16 cellular contexts compared by ENCODE assay signal in the genomic region with DNA sequence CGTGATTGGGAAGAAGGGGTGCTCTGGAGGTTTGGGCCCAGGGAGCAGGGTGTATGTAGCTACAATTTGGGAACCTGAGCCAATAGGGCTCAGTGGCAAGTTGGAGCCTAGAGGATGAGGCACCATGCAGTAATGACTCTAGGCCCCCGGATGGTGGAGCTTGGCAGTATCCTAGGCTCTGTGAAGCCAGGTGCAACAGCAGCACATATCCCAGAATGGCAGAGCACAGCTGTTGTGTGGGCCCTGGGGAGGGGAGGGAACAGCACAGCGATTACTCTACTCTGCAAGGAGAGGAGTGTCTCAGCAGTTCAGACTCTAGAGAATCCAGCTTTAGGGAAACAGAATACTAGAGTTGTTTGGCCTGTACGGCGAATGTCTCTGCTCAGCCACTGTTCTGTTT. TPM values are rescaled to one million over a fixed set of nuclear protein-coding genes. Genes with fewer than 3 reads are reported as not detected.
DNase-seq lines count a peak whose midpoint lies in the region; TF ChIP-seq lines count a peak whose summit lies in the region.
"Had no signal": no experiment of that assay in that cellular context is flagged by ENCODE, and none has a peak within 500 bp of the region (broad histone marks: within the 10 kb centered on the region; RNA-seq: fewer than 3 reads in every experiment).

No MANE protein-coding gene starts in this region.

- no peaks in the 10 kb centered on the region for H3K23me2 ChIP-seq in H9 (ENCODE audit: insufficient read length, low read depth, low read length, poor library complexity, severe bottlenecking)

- no peak overlapping the region for H2AFZ ChIP-seq in H9 (ENCODE audit: low read length)

- H3K9me3 ChIP-seq in H9 (ENCODE audit: control insufficient read depth, low read depth, low read length), result no peaks in the 10 kb centered on the region
- no peaks in the 10 kb centered on the region for H3K9me3 ChIP-seq in skeletal muscle satellite cell (replicated peaks; ENCODE audit: low read length)
- H3K9me3 ChIP-seq: esophagus muscularis mucosa had no signal

- H3K27me3 Mint-ChIP-seq in H9 (ENCODE audit: low read depth), result no peaks in the 10 kb centered on the region
- H3K27me3 Mint-ChIP-seq in glutamatergic neuron (ENCODE audit: unreplicated experiment), result peaks cover 3% of the 10 kb centered on the region

- H3K4me1 ChIP-seq in H9 (ENCODE audit: insufficient read depth, low read length), result peaks cover 3% of the 10 kb centered on the region; the same call in 1 of the 2 replicates
- H3K4me1 ChIP-seq in skeletal muscle satellite cell (ENCODE audit: control insufficient read depth, insufficient read depth, low read length), result peaks cover 12% of the 10 kb centered on the region

- no peak overlapping the region for H3K4ac ChIP-seq in H9 (ENCODE audit: low read depth, low read length)

- H3K36me3 Mint-ChIP-seq in H9 (ENCODE audit: insufficient read depth in 1 of 3, low read depth in 3 of 3) (peaks cover 13 to 33% (median 30%) of the 10 kb centered on the region in 3 experiments; a peak in 6 of 7 replicates), glutamatergic neuron (ENCODE audit: unreplicated experiment) (no peaks in the 10 kb centered on the region)

- H2BK12ac ChIP-seq in H9 (ENCODE audit: insufficient read length, low read depth, low read length), result no peak overlapping the region

- no peak overlapping the region for H3T11ph ChIP-seq in H9 (ENCODE audit: low read length)

- H4K8ac ChIP-seq in H9 (replicated peaks; ENCODE audit: insufficient read length, low read depth, low read length), result no peak overlapping the region

- H3K79me2 ChIP-seq in H9 (ENCODE audit: insufficient read depth, low read length), result peaks cover 2% of the 10 kb centered on the region; the same call in 1 of the 2 replicates

- no peak overlapping the region; the same call in 1 of the 2 replicates for H3K14ac ChIP-seq in H9 (ENCODE audit: insufficient read depth, low read length)

- no peak overlapping the region for H3K56ac ChIP-seq in H9 (ENCODE audit: insufficient read length, low read depth, low read length)

- no peak overlapping the region for H2BK5ac ChIP-seq in H9 (ENCODE audit: insufficient read length, low read length)

- H3K4me3 ChIP-seq in skeletal muscle satellite cell (ENCODE audit: low read length), result no peak overlapping the region
- H3K4me3 ChIP-seq: esophagus muscularis mucosa had no signal

- H2BK120ac ChIP-seq in H9 (ENCODE audit: low read depth, low read length, poor library complexity, severe bottlenecking), result no peak overlapping the region

- H3K4me3 Mint-ChIP-seq in H9, result no peak overlapping the region
- no peak overlapping the region for H3K4me3 Mint-ChIP-seq in glutamatergic neuron (ENCODE audit: unreplicated experiment)
- H3K4me3 Mint-ChIP-seq: activated naive CD4-positive, alpha-beta T cell treated with anti-CD3 and anti-CD28 coated beads for 36 hours; nephron progenitor cell had no signal

- no peaks in the 10 kb centered on the region for H3K27me3 ChIP-seq in H9 (ENCODE audit: insufficient read depth, low read length)
- H3K27me3 ChIP-seq in skeletal muscle satellite cell (ENCODE audit: control insufficient read depth, insufficient read depth, low read length), result no peaks in the 10 kb centered on the region
- H3K27me3 ChIP-seq: esophagus muscularis mucosa had no signal

- TF ChIP-seq CTCF in H9 (conservative IDR thresholded peaks at IDR 0.05) (no peak), glutamatergic neuron (IDR thresholded peaks at IDR 0.05; ENCODE audit: partially characterized antibody, unreplicated experiment) (no peak)

- no peak overlapping the region for H2BK20ac ChIP-seq in H9 (ENCODE audit: low read depth, low read length, poor library complexity, severe bottlenecking)

- H3K27ac Mint-ChIP-seq in H9, result peak overlapping the region; percentile 19 to 78 (median 33); a peak in 2 of 7 replicates
- peak overlapping the region; percentile 33 for H3K27ac Mint-ChIP-seq in glutamatergic neuron (ENCODE audit: unreplicated experiment)
- H3K27ac Mint-ChIP-seq: activated naive CD4-positive, alpha-beta T cell treated with anti-CD3 and anti-CD28 coated beads for 36 hours had no signal

- H3K4me2 ChIP-seq in H9 (ENCODE audit: insufficient read depth, insufficient read length, low read length) (no peak overlapping the region), skeletal muscle satellite cell (ENCODE audit: low read length) (peak overlapping the region; percentile 48)

- H4K91ac ChIP-seq in H9 (ENCODE audit: insufficient read length, low read depth, low read length), result no peak overlapping the region

- H3K9me3 Mint-ChIP-seq in H9, result no peaks in the 10 kb centered on the region
- H3K9me3 Mint-ChIP-seq in glutamatergic neuron (ENCODE audit: unreplicated experiment), result peaks cover 1% of the 10 kb centered on the region
- H3K9me3 Mint-ChIP-seq: activated naive CD4-positive, alpha-beta T cell treated with anti-CD3 and anti-CD28 coated beads for 36 hours had no signal

- H3K23ac ChIP-seq in H9 (ENCODE audit: insufficient read length, low read depth, low read length), result no peak overlapping the region

- no peak for DNase-seq in H9
- peak; percentile 29 for DNase-seq in NCI-H82 treated with DMSO at 0.1 percent for 48 hours (lab: John Stamatoyannopoulos, UW; ENCODE audit: unreplicated experiment)
- peak; percentile 32 for DNase-seq in glutamatergic neuron
- DNase-seq in glomerular visceral epithelial cell (ENCODE audit: extremely low spot score), result no peak
- no peak for DNase-seq in NAMALWA (ENCODE audit: low spot score)
- DNase-seq in stimulated activated CD4-positive, alpha-beta T cell treated with anti-CD3 and anti-CD28 coated beads, Interleukin-2, amount 100 ng/mL, for 24 hours, result no peak
- DNase-seq: activated naive CD4-positive, alpha-beta T cell treated with anti-CD3 and anti-CD28 coated beads for 36 hours; dermis blood vessel endothelial cell; islet precursor cell; NCI-H1930; NCI-H526 treated with DMSO at 0.1 percent for 48 hours; nephron progenitor cell; retina had no signal

- H3K79me1 ChIP-seq in H9 (ENCODE audit: insufficient read depth, low read depth, low read length, poor library complexity, severe bottlenecking), result peaks cover 5% of the 10 kb centered on the region

- no peak overlapping the region for H3K27ac ChIP-seq in H9 (ENCODE audit: insufficient read length, low read depth, low read length)
- H3K27ac ChIP-seq: esophagus muscularis mucosa had no signal

- no peak overlapping the region for H3K9ac ChIP-seq in H9 (ENCODE audit: extremely low read depth, insufficient read length, low read length)
- H3K9ac ChIP-seq in skeletal muscle satellite cell (ENCODE audit: low read depth, low read length), result no peak overlapping the region

- H4K5ac ChIP-seq in H9 (ENCODE audit: insufficient read length, low read depth, low read length), result no peak overlapping the region

- no peak overlapping the region for H3K18ac ChIP-seq in H9 (ENCODE audit: insufficient read length, low read depth, low read length)

- no CpG with 5 or more reads among the region's 5 CpGs for WGBS in H9 (ENCODE audit: extremely low coverage, insufficient read length, low lambda C conversion rate)

- no peak overlapping the region for H2BK15ac ChIP-seq in H9 (ENCODE audit: low read depth, low read length)

- H3K36me3 ChIP-seq in skeletal muscle satellite cell (ENCODE audit: insufficient read depth, low read length), result peaks cover 25% of the 10 kb centered on the region

- no peaks in the 10 kb centered on the region for H4K20me1 ChIP-seq in H9 (ENCODE audit: control insufficient read depth, insufficient read depth, insufficient read length)

- peaks cover 20 to 39% of the 10 kb centered on the region in 2 experiments for H3K4me1 Mint-ChIP-seq in H9
- H3K4me1 Mint-ChIP-seq in glutamatergic neuron (ENCODE audit: low read depth, unreplicated experiment), result peaks cover 38% of the 10 kb centered on the region

- H2AK5ac ChIP-seq in H9 (ENCODE audit: insufficient read length, low read length), result no peak overlapping the region

RNA-seq across cellular contexts. Expression of gene LRRTM2, which starts 56.1 kb away (rescaled TPM):
- total RNA-seq in H9 (2021) (not detected in 2 replicates), glutamatergic neuron (ENCODE audit: unreplicated experiment) (28.9 TPM)
- 0.66 and 1.3 TPM in 2 replicates for total RNA-seq in skeletal muscle satellite cell (2012; rRNA removed)
- total RNA-seq: activated naive CD4-positive, alpha-beta T cell treated with anti-CD3 and anti-CD28 coated beads for 36 hours; M059J had no signal

Comparison
In these comparisons a context has a peak if more than half of its experiments do, and no peak if none do; other contexts are left out.
1. DNase-seq: peak in NCI-H82 treated with DMSO at 0.1 percent for 48 hours (single experiment) and glutamatergic neuron (single experiment); none in H9 (single experiment), glomerular visceral epithelial cell (single experiment), NAMALWA (single experiment) and stimulated activated CD4-positive, alpha-beta T cell treated with anti-CD3 and anti-CD28 coated beads, Interleukin-2, amount 100 ng/mL, for 24 hours (0 of 2).
2. RNA of gene LRRTM2, which starts 56.1 kb away (total RNA-seq): 28.9 TPM in glutamatergic neuron (single experiment); not detected in H9; every median in the first group is over 10 times any median in the second.